ENCODE assay signal across 21 cellular contexts in the genomic region with DNA sequence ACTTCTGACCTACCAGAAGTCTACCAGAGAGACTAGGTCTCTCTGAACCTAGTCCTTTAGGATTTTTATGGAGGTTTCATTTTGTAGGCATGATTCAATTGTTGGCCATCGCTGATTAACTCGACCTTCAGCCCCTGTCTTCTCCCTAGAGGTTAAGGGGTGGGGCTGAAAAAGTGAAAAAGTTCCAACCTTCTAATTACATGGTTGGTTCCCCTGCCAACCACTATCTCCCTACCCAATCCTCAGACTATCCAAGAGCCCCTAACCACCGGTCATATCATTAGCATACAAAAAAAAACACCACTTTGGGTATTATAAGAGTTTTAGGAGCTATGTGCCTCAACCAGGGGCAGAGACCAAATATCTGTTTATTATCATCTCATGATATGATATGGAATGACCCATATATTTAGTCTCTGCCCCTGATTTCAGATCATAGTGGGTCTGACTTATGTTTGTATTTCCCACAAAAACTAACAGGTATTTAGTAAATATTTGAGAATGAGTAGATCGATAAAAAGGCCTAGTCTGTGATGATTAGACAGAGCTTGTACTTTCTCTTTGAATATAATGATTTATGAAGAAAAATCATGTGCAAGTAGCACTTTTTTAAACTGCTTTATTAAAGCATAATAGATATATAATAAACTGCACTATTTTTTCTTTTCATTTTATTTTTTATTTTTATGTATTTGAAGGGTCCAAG.
"Had no signal": no experiment of that assay in that cellular context is flagged by ENCODE, and none has a peak within 500 bp of the region (broad histone marks: within the 10 kb centered on the region; RNA-seq: fewer than 3 reads in every experiment).

No MANE protein-coding gene starts in this region.

- H3K27ac Mint-ChIP-seq: dendritic cell treated with granulocyte-macrophage colony-stimulating factor and Interleukin-4, amounts not matched to agents 40 ng/mL and 50 ng/mL, for 4 days; effector memory CD8-positive, alpha-beta T cell; memory B cell; natural killer cell treated with Interleukin-12 subunit alpha and Interleukin-12 subunit beta and Interleukin-15 and Interleukin-18, amount 100 ng/mL, for 72 hours; neural progenitor cell; type B pancreatic cell had no signal

- H3K27me3 Mint-ChIP-seq: dendritic cell treated with granulocyte-macrophage colony-stimulating factor and Interleukin-4, amounts not matched to agents 40 ng/mL and 50 ng/mL, for 4 days; effector memory CD8-positive, alpha-beta T cell; memory B cell; natural killer cell treated with Interleukin-12 subunit alpha and Interleukin-12 subunit beta and Interleukin-15 and Interleukin-18, amount 100 ng/mL, for 72 hours; type B pancreatic cell had no signal

- H3K4me1 Mint-ChIP-seq: neural progenitor cell had no signal

- DNase-seq: effector memory CD8-positive, alpha-beta T cell; foreskin fibroblast; glutamatergic neuron; islet precursor cell; left lung; lower lobe of right lung; midbrain; nucleus accumbens; ovary; right cardiac atrium; stimulated activated CD4-positive, alpha-beta T cell treated with anti-CD3 and anti-CD28 coated beads, Interleukin-15, amount 100 ng/mL, for 24 hours; stimulated activated CD4-positive, alpha-beta T cell treated with anti-CD3 and anti-CD28 coated beads, Interleukin-1b, Interleukin-23, amount 100 ng/mL, for 48 hours; stimulated activated CD4-positive, alpha-beta T cell treated with anti-CD3 and anti-CD28 coated beads, Interleukin-4, amount 100 ng/mL, for 4 hours; stimulated activated naive CD4-positive, alpha-beta T cell; thyroid gland had no signal

- H3K9me3 Mint-ChIP-seq: dendritic cell treated with granulocyte-macrophage colony-stimulating factor and Interleukin-4, amounts not matched to agents 40 ng/mL and 50 ng/mL, for 4 days; effector memory CD8-positive, alpha-beta T cell; natural killer cell treated with Interleukin-12 subunit alpha and Interleukin-12 subunit beta and Interleukin-15 and Interleukin-18, amount 100 ng/mL, for 72 hours; neural progenitor cell; type B pancreatic cell had no signal

- ATAC-seq: effector memory CD8-positive, alpha-beta T cell; gastroesophageal sphincter; left lung; lower lobe of right lung; natural killer cell treated with Interleukin-12 subunit alpha and Interleukin-12 subunit beta and Interleukin-15 and Interleukin-18, amount 100 ng/mL, for 72 hours; right cardiac atrium had no signal

- H3K4me3 Mint-ChIP-seq: dendritic cell treated with granulocyte-macrophage colony-stimulating factor and Interleukin-4, amounts not matched to agents 40 ng/mL and 50 ng/mL, for 4 days; effector memory CD8-positive, alpha-beta T cell; memory B cell; natural killer cell treated with Interleukin-12 subunit alpha and Interleukin-12 subunit beta and Interleukin-15 and Interleukin-18, amount 100 ng/mL, for 72 hours; neural progenitor cell; type B pancreatic cell had no signal
